Comparison of ENCODE assay signal across 8 cellular contexts in the genomic region with DNA sequence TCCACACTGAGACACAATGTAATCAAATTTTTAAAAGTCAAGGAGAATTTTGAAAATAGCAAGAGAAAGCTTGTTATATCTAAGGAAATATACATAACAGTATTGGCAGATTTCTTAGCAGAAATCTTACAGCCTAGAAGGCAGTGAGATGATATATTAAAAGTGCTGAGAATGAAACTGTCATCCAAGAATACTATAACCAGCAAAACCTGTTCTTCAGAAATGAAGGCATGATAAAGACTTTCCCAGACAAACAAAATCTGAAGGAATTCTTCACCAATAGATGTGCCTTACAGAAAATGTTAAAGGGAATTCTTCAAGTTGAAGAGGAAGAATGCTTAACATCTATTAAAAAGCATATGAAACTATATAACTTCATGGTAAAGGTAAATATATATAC.
"Had no signal": no experiment of that assay in that cellular context is flagged by ENCODE, and none has a peak within 500 bp of the region (broad histone marks: within the 10 kb centered on the region; RNA-seq: fewer than 3 reads in every experiment).

No MANE protein-coding gene starts in this region.

- DNase-seq: H9, HCEC 1CT, HFFc6, KBM-7 had no signal

- FAIRE-seq: H1, H54, HepG2 had no signal

- H3K4me3 ChIP-seq: GM23338 had no signal

- ATAC-seq: GM23338, HepG2 had no signal
